In the genomic region with DNA sequence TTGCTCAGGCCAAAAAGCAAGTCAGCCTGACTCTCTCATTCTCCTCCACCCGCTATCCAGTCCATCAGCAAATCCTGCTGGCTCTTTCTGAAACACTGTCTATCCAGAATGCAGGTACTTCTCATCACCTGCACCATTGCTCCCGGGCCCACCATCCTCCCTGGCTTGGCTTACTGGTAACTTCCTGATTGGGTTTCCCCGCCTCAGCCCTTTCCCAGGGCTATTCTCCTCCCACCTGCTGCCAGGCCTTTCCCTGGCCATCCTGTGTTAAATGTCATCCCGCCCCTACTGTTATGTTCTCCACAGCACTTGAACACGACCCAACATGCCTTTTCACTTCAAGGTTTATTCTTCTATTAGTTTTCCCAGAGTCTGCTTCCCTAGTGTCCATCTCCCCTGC, we compare ENCODE assay signal across 11 cellular contexts.
DNase-seq lines count a peak whose midpoint lies in the region; ATAC-seq and TF ChIP-seq lines count a peak whose summit lies in the region.
"Had no signal": no experiment of that assay in that cellular context is flagged by ENCODE, and none has a peak within 500 bp of the region (broad histone marks: within the 10 kb centered on the region; RNA-seq: fewer than 3 reads in every experiment).

No MANE protein-coding gene starts in this region.

- H3K36me3 ChIP-seq in cardiac muscle cell, result no peaks in the 10 kb centered on the region

- H3K27ac ChIP-seq in cardiac muscle cell, result peak overlapping the region; percentile 71

- ATAC-seq in left cardiac atrium (no peak), GM21576 (IDR thresholded peaks at IDR 0.05; ENCODE audit: unreplicated experiment) (no peak)
- ATAC-seq: naive thymus-derived CD4-positive, alpha-beta T cell had no signal

- no peaks in the 10 kb centered on the region for H3K9me3 ChIP-seq in cardiac muscle cell (ENCODE audit: low read depth)

- H3K27ac Mint-ChIP-seq in chondrocyte (ENCODE audit: unreplicated experiment), result peak overlapping the region; percentile 81

- intact Hi-C loops in left cardiac atrium (cut with DNase I), result no loop called here

- TF ChIP-seq CTCF in cardiac muscle cell (IDR thresholded peaks at IDR 0.05; ENCODE audit: low read depth, low read length), result no peak
- TF ChIP-seq CTCF in chondrocyte (IDR thresholded peaks at IDR 0.05), result no peak

- peaks cover 2% of the 10 kb centered on the region for H3K36me3 Mint-ChIP-seq in chondrocyte (ENCODE audit: low read depth)
- H3K36me3 Mint-ChIP-seq: CD8-positive, alpha-beta memory T cell; naive thymus-derived CD4-positive, alpha-beta T cell had no signal

- peaks cover 53% of the 10 kb centered on the region for H3K4me1 ChIP-seq in cardiac muscle cell (ENCODE audit: low read depth)

- DNase-seq in cardiac muscle cell (ENCODE audit: low read depth in 1 of 2, low spot score in 1 of 2) (no peak), left cardiac atrium (no peak), NCI-H2196 (lab: John Stamatoyannopoulos, UW; ENCODE audit: unreplicated experiment) (peak; percentile 62), chondrocyte (ENCODE audit: low spot score) (no peak), occipital lobe (lab: John Stamatoyannopoulos, UW) (no peak), H4 (ENCODE audit: low spot score) (no peak)
- DNase-seq in stimulated activated naive CD4-positive, alpha-beta T cell treated with Interleukin-2 at 50 U/mL for 16 hours (lab: John Stamatoyannopoulos, UW), result no peak
- DNase-seq: CD8-positive, alpha-beta memory T cell; naive thymus-derived CD4-positive, alpha-beta T cell had no signal

- no peaks in the 10 kb centered on the region for H3K27me3 ChIP-seq in cardiac muscle cell
- H3K27me3 ChIP-seq: dorsolateral prefrontal cortex had no signal

- peaks cover 93% of the 10 kb centered on the region for H3K4me1 Mint-ChIP-seq in chondrocyte (ENCODE audit: low read depth)
- H3K4me1 Mint-ChIP-seq: CD8-positive, alpha-beta memory T cell had no signal

- H3K27me3 Mint-ChIP-seq in chondrocyte (ENCODE audit: low read depth), result no peaks in the 10 kb centered on the region

- no peak overlapping the region for H3K4me3 ChIP-seq in cardiac muscle cell
- H3K4me3 ChIP-seq: dorsolateral prefrontal cortex had no signal

- no peak overlapping the region for H3K4me3 Mint-ChIP-seq in chondrocyte (ENCODE audit: unreplicated experiment)
- H3K4me3 Mint-ChIP-seq: CD8-positive, alpha-beta memory T cell; naive thymus-derived CD4-positive, alpha-beta T cell had no signal

- no peaks in the 10 kb centered on the region for H3K9me3 Mint-ChIP-seq in chondrocyte (ENCODE audit: low read depth)
- H3K9me3 Mint-ChIP-seq: CD8-positive, alpha-beta memory T cell; naive thymus-derived CD4-positive, alpha-beta T cell had no signal
